1 cellular context compared by ENCODE assay signal in the genomic region with DNA sequence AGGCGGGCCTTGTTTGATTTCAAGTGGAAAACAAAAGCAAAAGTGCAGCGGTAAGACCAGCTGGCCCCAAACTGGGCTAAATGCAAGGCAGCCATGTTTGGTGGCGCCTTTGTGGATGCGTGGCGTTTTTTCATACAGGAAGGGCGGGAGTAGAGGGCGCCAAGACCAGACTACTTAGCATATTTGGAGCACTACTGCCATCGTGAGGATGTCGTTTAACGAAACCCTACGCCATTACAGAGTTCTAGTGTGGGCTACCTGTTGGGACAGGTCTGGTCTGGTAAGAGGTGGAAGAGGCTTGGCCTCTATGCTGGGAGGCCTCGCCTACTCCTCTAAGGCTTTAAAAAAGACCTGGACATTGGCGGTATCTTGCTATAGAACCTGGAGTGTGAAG.
TF ChIP-seq lines count a peak whose summit lies in the region.

No MANE protein-coding gene starts in this region.

TF ChIP-seq in HEK293, 187 proteins besides CTCF, POLR2A, EP300 and RAD21 (continued from another document and continues in another):
- TF ChIP-seq ZNF596 (tag by site-specific recombination; IDR thresholded peaks at IDR 0.05) (no peak), KLF10 (tag by site-specific recombination; IDR thresholded peaks at IDR 0.05) (peak; percentile 90), ZNF146 (tag by site-specific recombination; IDR thresholded peaks at IDR 0.05) (no peak), GLI2 (tag by site-specific recombination; IDR thresholded peaks at IDR 0.05; ENCODE audit: borderline replicate concordance, low read depth) (no peak; the same call in 1 of the 2 replicates), ZNF580 (tag by site-specific recombination; IDR thresholded peaks at IDR 0.05) (peak; percentile 71; the same call in 1 of the 2 replicates), KLF8 (tag by site-specific recombination; IDR thresholded peaks at IDR 0.05) (peak; percentile 79; the same call in 1 of the 2 replicates), ZNF561 (tag by site-specific recombination; IDR thresholded peaks at IDR 0.05; ENCODE audit: borderline replicate concordance) (no peak), ZNF23 (tag by site-specific recombination; IDR thresholded peaks at IDR 0.05; ENCODE audit: borderline replicate concordance) (no peak), ZXDB (tag by site-specific recombination; IDR thresholded peaks at IDR 0.05) (peak; percentile 63), ZNF148 (tag by site-specific recombination; IDR thresholded peaks at IDR 0.05; ENCODE audit: borderline replicate concordance) (no peak), RBAK (tag by site-specific recombination; IDR thresholded peaks at IDR 0.05) (no peak), FEZF1 (tag by site-specific recombination; IDR thresholded peaks at IDR 0.05) (peak; percentile 55), PATZ1 (tag by site-specific recombination; IDR thresholded peaks at IDR 0.05) (no peak), ZNF571 (tag by site-specific recombination; IDR thresholded peaks at IDR 0.05) (no peak), ZNF423 (tag by site-specific recombination; IDR thresholded peaks at IDR 0.05) (no peak), ZNF416 (tag by site-specific recombination; IDR thresholded peaks at IDR 0.05) (no peak), ZBTB8A (tag by site-specific recombination; IDR thresholded peaks at IDR 0.05) (peak; percentile 91), ZNF223 (tag by site-specific recombination; IDR thresholded peaks at IDR 0.05) (no peak), ZNF610 (tag by site-specific recombination; IDR thresholded peaks at IDR 0.05; ENCODE audit: borderline replicate concordance) (no peak), KLF16 (tag by site-specific recombination; IDR thresholded peaks at IDR 0.05) (no peak), ZNF791 (tag by site-specific recombination; IDR thresholded peaks at IDR 0.05) (no peak), TRIM28 (IDR thresholded peaks at IDR 0.05; ENCODE audit: borderline replicate concordance, low read length) (no peak), ZNF18 (tag by site-specific recombination; IDR thresholded peaks at IDR 0.05) (no peak), KLF7 (tag by site-specific recombination; IDR thresholded peaks at IDR 0.05; ENCODE audit: borderline replicate concordance) (no peak), ZNF529 (tag by site-specific recombination; IDR thresholded peaks at IDR 0.05; ENCODE audit: insufficient replicate concordance) (no peak), ZNF175 (tag by site-specific recombination; IDR thresholded peaks at IDR 0.05) (no peak), ZNF639 (tag by site-specific recombination; IDR thresholded peaks at IDR 0.05) (peak; percentile 80), ZNF174 (tag by site-specific recombination; IDR thresholded peaks at IDR 0.05) (no peak), ZNF48 (tag by site-specific recombination; IDR thresholded peaks at IDR 0.05) (no peak), REPIN1 (tag by site-specific recombination; IDR thresholded peaks at IDR 0.05; ENCODE audit: low read depth) (no peak), PRDM10 (tag by site-specific recombination; IDR thresholded peaks at IDR 0.05) (no peak), YY1 (tag by site-specific recombination; IDR thresholded peaks at IDR 0.05) (peak; percentile 91), ZNF514 (tag by site-specific recombination; IDR thresholded peaks at IDR 0.05) (no peak), ZNF843 (tag by site-specific recombination; IDR thresholded peaks at IDR 0.05) (no peak), ZNF133 (tag by site-specific recombination; IDR thresholded peaks at IDR 0.05) (no peak), ZEB2 (tag by site-specific recombination; IDR thresholded peaks at IDR 0.05) (peak; percentile 14; the same call in 1 of the 2 replicates)
- TF ChIP-seq, protein P1, sequence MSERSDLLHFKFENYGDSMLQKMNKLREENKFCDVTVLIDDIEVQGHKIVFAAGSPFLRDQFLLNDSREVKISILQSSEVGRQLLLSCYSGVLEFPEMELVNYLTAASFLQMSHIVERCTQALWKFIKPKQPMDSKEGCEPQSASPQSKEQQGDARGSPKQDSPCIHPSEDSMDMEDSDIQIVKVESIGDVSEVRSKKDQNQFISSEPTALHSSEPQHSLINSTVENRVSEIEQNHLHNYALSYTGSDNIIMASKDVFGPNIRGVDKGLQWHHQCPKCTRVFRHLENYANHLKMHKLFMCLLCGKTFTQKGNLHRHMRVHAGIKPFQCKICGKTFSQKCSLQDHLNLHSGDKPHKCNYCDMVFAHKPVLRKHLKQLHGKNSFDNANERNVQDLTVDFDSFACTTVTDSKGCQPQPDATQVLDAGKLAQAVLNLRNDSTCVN (tag by site-specific recombination; optimal IDR thresholded peaks at IDR 0.05) = no peak
- TF ChIP-seq, protein P2, sequence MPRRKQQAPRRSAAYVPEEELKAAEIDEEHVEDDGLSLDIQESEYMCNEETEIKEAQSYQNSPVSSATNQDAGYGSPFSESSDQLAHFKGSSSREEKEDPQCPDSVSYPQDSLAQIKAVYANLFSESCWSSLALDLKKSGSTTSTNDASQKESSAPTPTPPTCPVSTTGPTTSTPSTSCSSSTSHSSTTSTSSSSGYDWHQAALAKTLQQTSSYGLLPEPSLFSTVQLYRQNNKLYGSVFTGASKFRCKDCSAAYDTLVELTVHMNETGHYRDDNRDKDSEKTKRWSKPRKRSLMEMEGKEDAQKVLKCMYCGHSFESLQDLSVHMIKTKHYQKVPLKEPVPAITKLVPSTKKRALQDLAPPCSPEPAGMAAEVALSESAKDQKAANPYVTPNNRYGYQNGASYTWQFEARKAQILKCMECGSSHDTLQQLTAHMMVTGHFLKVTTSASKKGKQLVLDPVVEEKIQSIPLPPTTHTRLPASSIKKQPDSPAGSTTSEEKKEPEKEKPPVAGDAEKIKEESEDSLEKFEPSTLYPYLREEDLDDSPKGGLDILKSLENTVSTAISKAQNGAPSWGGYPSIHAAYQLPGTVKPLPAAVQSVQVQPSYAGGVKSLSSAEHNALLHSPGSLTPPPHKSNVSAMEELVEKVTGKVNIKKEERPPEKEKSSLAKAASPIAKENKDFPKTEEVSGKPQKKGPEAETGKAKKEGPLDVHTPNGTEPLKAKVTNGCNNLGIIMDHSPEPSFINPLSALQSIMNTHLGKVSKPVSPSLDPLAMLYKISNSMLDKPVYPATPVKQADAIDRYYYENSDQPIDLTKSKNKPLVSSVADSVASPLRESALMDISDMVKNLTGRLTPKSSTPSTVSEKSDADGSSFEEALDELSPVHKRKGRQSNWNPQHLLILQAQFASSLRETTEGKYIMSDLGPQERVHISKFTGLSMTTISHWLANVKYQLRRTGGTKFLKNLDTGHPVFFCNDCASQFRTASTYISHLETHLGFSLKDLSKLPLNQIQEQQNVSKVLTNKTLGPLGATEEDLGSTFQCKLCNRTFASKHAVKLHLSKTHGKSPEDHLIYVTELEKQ (tag by site-specific recombination; IDR thresholded peaks at IDR 0.05; ENCODE audit: borderline replicate concordance) = no peak
- TF ChIP-seq, protein P3, sequence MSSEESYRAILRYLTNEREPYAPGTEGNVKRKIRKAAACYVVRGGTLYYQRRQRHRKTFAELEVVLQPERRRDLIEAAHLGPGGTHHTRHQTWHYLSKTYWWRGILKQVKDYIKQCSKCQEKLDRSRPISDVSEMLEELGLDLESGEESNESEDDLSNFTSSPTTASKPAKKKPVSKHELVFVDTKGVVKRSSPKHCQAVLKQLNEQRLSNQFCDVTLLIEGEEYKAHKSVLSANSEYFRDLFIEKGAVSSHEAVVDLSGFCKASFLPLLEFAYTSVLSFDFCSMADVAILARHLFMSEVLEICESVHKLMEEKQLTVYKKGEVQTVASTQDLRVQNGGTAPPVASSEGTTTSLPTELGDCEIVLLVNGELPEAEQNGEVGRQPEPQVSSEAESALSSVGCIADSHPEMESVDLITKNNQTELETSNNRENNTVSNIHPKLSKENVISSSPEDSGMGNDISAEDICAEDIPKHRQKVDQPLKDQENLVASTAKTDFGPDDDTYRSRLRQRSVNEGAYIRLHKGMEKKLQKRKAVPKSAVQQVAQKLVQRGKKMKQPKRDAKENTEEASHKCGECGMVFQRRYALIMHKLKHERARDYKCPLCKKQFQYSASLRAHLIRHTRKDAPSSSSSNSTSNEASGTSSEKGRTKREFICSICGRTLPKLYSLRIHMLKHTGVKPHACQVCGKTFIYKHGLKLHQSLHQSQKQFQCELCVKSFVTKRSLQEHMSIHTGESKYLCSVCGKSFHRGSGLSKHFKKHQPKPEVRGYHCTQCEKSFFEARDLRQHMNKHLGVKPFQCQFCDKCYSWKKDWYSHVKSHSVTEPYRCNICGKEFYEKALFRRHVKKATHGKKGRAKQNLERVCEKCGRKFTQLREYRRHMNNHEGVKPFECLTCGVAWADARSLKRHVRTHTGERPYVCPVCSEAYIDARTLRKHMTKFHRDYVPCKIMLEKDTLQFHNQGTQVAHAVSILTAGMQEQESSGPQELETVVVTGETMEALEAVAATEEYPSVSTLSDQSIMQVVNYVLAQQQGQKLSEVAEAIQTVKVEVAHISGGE (tag by site-specific recombination; conservative IDR thresholded peaks at IDR 0.05; ENCODE audit: low read depth) = no peak; the same call in 1 of the 2 replicates
